27 cellular contexts compared by ENCODE assay signal in the genomic region with DNA sequence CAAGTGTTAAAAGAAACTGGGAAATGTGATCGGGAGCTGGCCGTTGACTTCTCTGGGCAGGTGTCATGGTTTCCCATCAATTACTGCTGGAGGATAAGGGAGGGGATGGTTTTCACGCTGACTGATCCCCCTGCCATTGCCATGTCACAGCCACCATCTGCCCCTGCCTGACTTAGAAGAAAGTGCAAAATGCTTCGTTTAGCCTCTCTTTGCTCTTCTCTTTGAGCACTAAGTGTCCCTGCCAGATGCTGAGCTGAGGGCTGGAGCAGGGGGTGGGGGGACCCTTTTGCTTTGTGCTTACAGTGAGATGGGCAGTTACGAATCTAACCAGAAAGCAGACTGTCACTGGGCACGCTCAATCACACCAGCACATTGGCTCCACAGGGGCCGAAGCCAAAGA.
"Had no signal": no experiment of that assay in that cellular context is flagged by ENCODE, and none has a peak within 500 bp of the region (broad histone marks: within the 10 kb centered on the region; RNA-seq: fewer than 3 reads in every experiment).

No MANE protein-coding gene starts in this region.

- H3K27ac ChIP-seq: SK-N-MC had no signal

- H3K36me3 Mint-ChIP-seq: activated naive CD8-positive, alpha-beta T cell; T-cell had no signal

- ATAC-seq: activated T-helper 17 cell treated with anti-CD3 and anti-CD28 coated beads, Interleukin-2, amount 50 U/mL, for 72 hours; Panc1; Right ventricle myocardium inferior; T-cell had no signal

- H3K4me3 Mint-ChIP-seq: activated CD4-positive, alpha-beta T cell treated with anti-CD3 and anti-CD28 coated beads, Interleukin-2, amount 10 ng/mL, durations not matched to agents 24 days and 14 days; activated naive CD4-positive, alpha-beta T cell treated with anti-CD3 and anti-CD28 coated beads for 36 hours; activated naive CD8-positive, alpha-beta T cell; activated T-helper 17 cell treated with anti-CD3 and anti-CD28 coated beads, Interleukin-2, amount 50 U/mL, for 72 hours; T-cell had no signal

- H3K27me3 Mint-ChIP-seq: activated CD4-positive, alpha-beta T cell treated with anti-CD3 and anti-CD28 coated beads, Interleukin-2, amount 10 ng/mL, durations not matched to agents 24 days and 14 days; activated naive CD8-positive, alpha-beta T cell had no signal

- H3K4me1 Mint-ChIP-seq: activated CD4-positive, alpha-beta T cell treated with anti-CD3 and anti-CD28 coated beads, Interleukin-2, amount 10 ng/mL, durations not matched to agents 24 days and 14 days; activated T-helper 17 cell treated with anti-CD3 and anti-CD28 coated beads, Interleukin-2, amount 50 U/mL, for 72 hours; T-cell had no signal

- H3K4me3 ChIP-seq: SK-N-MC had no signal

- DNase-seq: activated CD4-positive, alpha-beta T cell treated with anti-CD3 and anti-CD28 coated beads, Interleukin-2, amount 10 ng/mL, durations not matched to agents 24 days and 14 days; activated CD4-positive, alpha-beta T cell treated with anti-CD3 and anti-CD28 coated beads, Interleukin-2, amount 50 U/mL, for 48 hours; activated CD4-positive, CD25-positive, alpha-beta regulatory T cell treated with anti-CD3 and anti-CD28 coated beads, Interleukin-2, amount 50 U/mL, for 72 hours; activated gamma-delta T cell; activated naive CD4-positive, alpha-beta T cell treated with anti-CD3 and anti-CD28 coated beads for 36 hours; activated T-cell treated with anti-CD3 and anti-CD28 coated beads for 4 hours; activated T-cell treated with anti-CD3 and anti-CD28 coated beads, Interleukin-2, amount 50 U/mL, for 48 hours; cerebellar nuclear complex; Karpas-422; MM.1S; NCI-H1105; NCI-H1436; NCI-H187 treated with DMSO at 0.1 percent for 48 hours; NCI-H2081 treated with DMSO at 0.1 percent for 48 hours; NCI-H510A treated with DMSO at 0.1 percent for 48 hours; NCI-H774; NK-92 treated with Interleukin-12 subunit alpha and Interleukin-12 subunit beta, amount 100 ng/mL, for 24 hours; OCI-M1; RPMI8226; T-cell; T-helper 2 cell; T1000 had no signal

- H3K9me3 Mint-ChIP-seq: activated CD4-positive, alpha-beta T cell treated with anti-CD3 and anti-CD28 coated beads, Interleukin-2, amount 10 ng/mL, durations not matched to agents 24 days and 14 days; activated naive CD4-positive, alpha-beta T cell treated with anti-CD3 and anti-CD28 coated beads for 36 hours; activated T-helper 17 cell treated with anti-CD3 and anti-CD28 coated beads, Interleukin-2, amount 50 U/mL, for 72 hours; T-cell had no signal

- H3K27ac Mint-ChIP-seq: activated CD4-positive, alpha-beta T cell treated with anti-CD3 and anti-CD28 coated beads, Interleukin-2, amount 10 ng/mL, durations not matched to agents 24 days and 14 days; activated naive CD4-positive, alpha-beta T cell treated with anti-CD3 and anti-CD28 coated beads for 36 hours; activated naive CD8-positive, alpha-beta T cell; activated T-helper 17 cell treated with anti-CD3 and anti-CD28 coated beads, Interleukin-2, amount 50 U/mL, for 72 hours; T-cell had no signal
